10 cellular contexts compared by ENCODE assay signal in genomic region chr14:59428581-59429012, GRCh38. TPM values are rescaled to one million over a fixed set of nuclear protein-coding genes. Genes with fewer than 3 reads are reported as not detected.
DNase-seq lines count a peak whose midpoint lies in the region; ATAC-seq and TF ChIP-seq lines count a peak whose summit lies in the region.
"Had no signal": no experiment of that assay in that cellular context is flagged by ENCODE, and none has a peak within 500 bp of the region (broad histone marks: within the 10 kb centered on the region; RNA-seq: fewer than 3 reads in every experiment).

No MANE protein-coding gene starts in this region.

- no peaks in the 10 kb centered on the region for H3K36me3 Mint-ChIP-seq in activated CD8-positive, alpha-beta T cell treated with anti-CD3 and anti-CD28 coated beads for 36 hours (ENCODE audit: low read depth)
- no peaks in the 10 kb centered on the region for H3K36me3 Mint-ChIP-seq in activated CD8-positive, alpha-beta T cell treated with anti-CD3 and anti-CD28 coated beads, Interleukin-2, amount 10 ng/mL, durations not matched to agents 7 days and 5 days (ENCODE audit: low read depth)
- H3K36me3 Mint-ChIP-seq: memory B cell had no signal

- H3K27ac ChIP-seq in right cardiac atrium (ENCODE audit: low read length), result peak overlapping the region; percentile 95
- H3K27ac ChIP-seq in tibial artery, result peak overlapping the region; percentile 72
- no peak overlapping the region for H3K27ac ChIP-seq in dorsolateral prefrontal cortex

- H3K9me3 ChIP-seq in right cardiac atrium (ENCODE audit: control insufficient read depth, low read length) (no peaks in the 10 kb centered on the region), tibial artery (no peaks in the 10 kb centered on the region)

- intact Hi-C loops in activated CD8-positive, alpha-beta T cell treated with anti-CD3 and anti-CD28 coated beads for 36 hours (cut with micrococcal nuclease), result no loop called here
- intact Hi-C loops in right cardiac atrium (cut with DNase I), result loop anchor here in 2 of 4 donors (10.0 kb wide), 4 partner anchors 54 to 244 kb away; partner anchors contain the start of gene DAAM1 (in 1 of the 2)
- intact Hi-C loops in tibial artery (cut with DNase I; ENCODE audit: low total_unique reads), result loop anchor here (10.0 kb wide), 1 partner anchor 84 kb away; no protein-coding TSS in a partner anchor
- intact Hi-C loops in dorsolateral prefrontal cortex (cut with DNase I), result no loop called here

- H3K4me3 Mint-ChIP-seq in activated CD8-positive, alpha-beta T cell treated with anti-CD3 and anti-CD28 coated beads for 36 hours, result no peak overlapping the region
- H3K4me3 Mint-ChIP-seq in activated CD8-positive, alpha-beta T cell treated with anti-CD3 and anti-CD28 coated beads, Interleukin-2, amount 10 ng/mL, durations not matched to agents 7 days and 5 days, result no peak overlapping the region
- H3K4me3 Mint-ChIP-seq: memory B cell had no signal

- peak overlapping the region; percentile 10 for H3K27ac Mint-ChIP-seq in activated CD8-positive, alpha-beta T cell treated with anti-CD3 and anti-CD28 coated beads for 36 hours
- no peak overlapping the region for H3K27ac Mint-ChIP-seq in activated CD8-positive, alpha-beta T cell treated with anti-CD3 and anti-CD28 coated beads, Interleukin-2, amount 10 ng/mL, durations not matched to agents 7 days and 5 days
- H3K27ac Mint-ChIP-seq: memory B cell had no signal

- peak; percentile 70 for ATAC-seq in activated CD8-positive, alpha-beta T cell treated with anti-CD3 and anti-CD28 coated beads for 36 hours
- ATAC-seq in activated CD8-positive, alpha-beta T cell treated with anti-CD3 and anti-CD28 coated beads, Interleukin-2, amount 10 ng/mL, durations not matched to agents 7 days and 5 days, result no peak
- ATAC-seq in right cardiac atrium, result peak in 1 of 2 donors; percentile 8
- ATAC-seq in GM18858 (IDR thresholded peaks at IDR 0.05; ENCODE audit: unreplicated experiment), result no peak

- peak; percentile 16 for DNase-seq in activated CD8-positive, alpha-beta T cell treated with anti-CD3 and anti-CD28 coated beads for 36 hours
- DNase-seq in activated CD8-positive, alpha-beta T cell treated with anti-CD3 and anti-CD28 coated beads, Interleukin-2, amount 10 ng/mL, durations not matched to agents 7 days and 5 days, result no peak
- DNase-seq in amniotic epithelial cell (ENCODE audit: low read depth) (peak; percentile 55), right cardiac atrium (no peak), tibial artery (no peak), RKO (ENCODE audit: low spot score) (no peak), dorsolateral prefrontal cortex (no peak)
- DNase-seq: NCI-H2029 treated with DMSO at 0.1 percent for 48 hours had no signal

- POLR2A ChIA-PET in activated CD8-positive, alpha-beta T cell treated with anti-CD3 and anti-CD28 coated beads for 36 hours (lab: Charles Lee), result no interaction called here
- POLR2A ChIA-PET in activated CD8-positive, alpha-beta T cell treated with anti-CD3 and anti-CD28 coated beads, Interleukin-2, amount 10 ng/mL, durations not matched to agents 7 days and 5 days (lab: Charles Lee), result no interaction called here

- CTCF ChIA-PET in activated CD8-positive, alpha-beta T cell treated with anti-CD3 and anti-CD28 coated beads for 36 hours (lab: Charles Lee), result interaction anchor here (1.2 to 2.1 kb wide), 2 partner anchors 15 to 302 kb away, joined by 4 to 7 read pairs; no protein-coding TSS in a partner anchor
- CTCF ChIA-PET in activated CD8-positive, alpha-beta T cell treated with anti-CD3 and anti-CD28 coated beads, Interleukin-2, amount 10 ng/mL, durations not matched to agents 7 days and 5 days (lab: Charles Lee), result interaction anchor here (0.7 to 2.2 kb wide), 4 partner anchors 15 to 306 kb away, joined by 3 to 7 read pairs (median 4); no protein-coding TSS in a partner anchor

- no peaks in the 10 kb centered on the region for H3K9me3 Mint-ChIP-seq in activated CD8-positive, alpha-beta T cell treated with anti-CD3 and anti-CD28 coated beads for 36 hours
- no peaks in the 10 kb centered on the region for H3K9me3 Mint-ChIP-seq in activated CD8-positive, alpha-beta T cell treated with anti-CD3 and anti-CD28 coated beads, Interleukin-2, amount 10 ng/mL, durations not matched to agents 7 days and 5 days (ENCODE audit: insufficient read depth)
- H3K9me3 Mint-ChIP-seq: memory B cell had no signal

- H3K27me3 ChIP-seq in right cardiac atrium (ENCODE audit: control insufficient read depth, insufficient read depth) (no peaks in the 10 kb centered on the region), tibial artery (no peaks in the 10 kb centered on the region), dorsolateral prefrontal cortex (no peaks in the 10 kb centered on the region)

- H3K4me3 ChIP-seq in right cardiac atrium (ENCODE audit: low read length) (no peak overlapping the region), tibial artery (no peak overlapping the region), dorsolateral prefrontal cortex (no peak overlapping the region)

- H3K4me1 Mint-ChIP-seq in activated CD8-positive, alpha-beta T cell treated with anti-CD3 and anti-CD28 coated beads for 36 hours (ENCODE audit: low read depth), result peaks cover 6% of the 10 kb centered on the region
- peaks cover 12% of the 10 kb centered on the region for H3K4me1 Mint-ChIP-seq in activated CD8-positive, alpha-beta T cell treated with anti-CD3 and anti-CD28 coated beads, Interleukin-2, amount 10 ng/mL, durations not matched to agents 7 days and 5 days (ENCODE audit: low read depth)

- no peak for TF ChIP-seq CTCF in activated CD8-positive, alpha-beta T cell treated with anti-CD3 and anti-CD28 coated beads for 36 hours (IDR thresholded peaks at IDR 0.05)
- TF ChIP-seq CTCF in tibial artery (IDR thresholded peaks at IDR 0.05), result peak; percentile 26 to 38
- TF ChIP-seq CTCF in dorsolateral prefrontal cortex (IDR thresholded peaks at IDR 0.05 in 54 of 56, conservative IDR thresholded peaks at IDR 0.05 in 2 of 56; ENCODE audit: low read depth in 1 of 56, partially characterized antibody in 56 of 56), result peak in 10 of 56 donors; percentile 6 to 29 (median 18)

- no peaks in the 10 kb centered on the region for H3K36me3 ChIP-seq in tibial artery

- 52% methylated on average over 1 of the region's 1 CpG for WGBS in right cardiac atrium

- peaks cover 2% of the 10 kb centered on the region for H3K27me3 Mint-ChIP-seq in activated CD8-positive, alpha-beta T cell treated with anti-CD3 and anti-CD28 coated beads for 36 hours
- H3K27me3 Mint-ChIP-seq in activated CD8-positive, alpha-beta T cell treated with anti-CD3 and anti-CD28 coated beads, Interleukin-2, amount 10 ng/mL, durations not matched to agents 7 days and 5 days (ENCODE audit: low read depth), result peaks cover 9% of the 10 kb centered on the region

- H3K4me1 ChIP-seq in right cardiac atrium (ENCODE audit: control insufficient read depth, insufficient read depth, low read length) (peaks cover 18% of the 10 kb centered on the region), tibial artery (peaks cover 0 to 67% (median 23%) of the 10 kb centered on the region in 4 donors)

RNA-seq across cellular contexts. Expression of gene GPR135, which starts 36.6 kb away (rescaled TPM):
- total RNA-seq in activated CD8-positive, alpha-beta T cell treated with anti-CD3 and anti-CD28 coated beads for 36 hours, result 1 to 10 TPM; 1.5 to 1.7 TPM
- total RNA-seq in activated CD8-positive, alpha-beta T cell treated with anti-CD3 and anti-CD28 coated beads, Interleukin-2, amount 10 ng/mL, durations not matched to agents 7 days and 5 days, result 1 to 10 TPM; 1.5 to 1.8 TPM
- total RNA-seq in right cardiac atrium (1 to 10 TPM; 4.5 to 5.1 (median 4.9) TPM), dorsolateral prefrontal cortex (10 to 100 TPM in 90 of 120 experiments, 1 to 10 TPM in 30; 7.4 to 19.7 (median 11.6) TPM)
- 1.5 TPM for polyA plus RNA-seq in right cardiac atrium

RNA-seq across cellular contexts. Expression of gene L3HYPDH, which starts 55.6 kb away (rescaled TPM):
- total RNA-seq in activated CD8-positive, alpha-beta T cell treated with anti-CD3 and anti-CD28 coated beads for 36 hours, result 10 to 100 TPM; 12.3 to 14.6 TPM
- total RNA-seq in activated CD8-positive, alpha-beta T cell treated with anti-CD3 and anti-CD28 coated beads, Interleukin-2, amount 10 ng/mL, durations not matched to agents 7 days and 5 days, result 10 to 100 TPM; 17.6 to 17.7 TPM
- total RNA-seq in right cardiac atrium (10 to 100 TPM; 18.8 to 28.0 (median 24.7) TPM), dorsolateral prefrontal cortex (10 to 100 TPM; 23.2 to 57.8 (median 38.6) TPM)
- polyA plus RNA-seq in right cardiac atrium, result 18.1 TPM

RNA-seq across cellular contexts. Expression of gene JKAMP, which starts 55.7 kb away (rescaled TPM):
- 10 to 100 TPM; 15.3 to 16.0 TPM for total RNA-seq in activated CD8-positive, alpha-beta T cell treated with anti-CD3 and anti-CD28 coated beads for 36 hours
- 10 to 100 TPM; 24.4 to 28.6 TPM for total RNA-seq in activated CD8-positive, alpha-beta T cell treated with anti-CD3 and anti-CD28 coated beads, Interleukin-2, amount 10 ng/mL, durations not matched to agents 7 days and 5 days
- total RNA-seq in right cardiac atrium (10 to 100 TPM; 27.9 to 35.4 (median 33.4) TPM), dorsolateral prefrontal cortex (10 to 100 TPM; 25.5 to 66.0 (median 46.4) TPM)
- polyA plus RNA-seq in right cardiac atrium, result 28.0 TPM

Comparison
In these comparisons a context has a peak if more than half of its experiments do, and no peak if none do; other contexts are left out.
1. DNase-seq: peak in activated CD8-positive, alpha-beta T cell treated with anti-CD3 and anti-CD28 coated beads for 36 hours (single experiment) and amniotic epithelial cell (single experiment); none in activated CD8-positive, alpha-beta T cell treated with anti-CD3 and anti-CD28 coated beads, Interleukin-2, amount 10 ng/mL, durations not matched to agents 7 days and 5 days (single experiment), right cardiac atrium (0 of 3), tibial artery (0 of 2), RKO (single experiment) and dorsolateral prefrontal cortex (0 of 10).
2. H3K27ac ChIP-seq: peak in right cardiac atrium (single experiment) and tibial artery (2 of 2); none in dorsolateral prefrontal cortex (0 of 59).